ENCODE assay signal across 14 cellular contexts in genomic region chr2:175805442-175806114, GRCh38.
DNase-seq lines count a peak whose midpoint lies in the region; ATAC-seq and TF ChIP-seq lines count a peak whose summit lies in the region.
"Had no signal": no experiment of that assay in that cellular context is flagged by ENCODE, and none has a peak within 500 bp of the region (broad histone marks: within the 10 kb centered on the region; RNA-seq: fewer than 3 reads in every experiment).

No MANE protein-coding gene starts in this region.

- POLR2A ChIA-PET in HEK293 (lab: Yijun Ruan, JAX) = no interaction called here

- ATAC-seq in left colon = peak; percentile 100
- no peak for ATAC-seq in HG03342 (IDR thresholded peaks at IDR 0.05; ENCODE audit: unreplicated experiment)
- no peak for ATAC-seq in sciatic nerve
- no peak for ATAC-seq in GM19455 (IDR thresholded peaks at IDR 0.05; ENCODE audit: unreplicated experiment)

- peak; percentile 57 for DNase-seq in CMK (ENCODE audit: low read depth)
- peak; percentile 72 for DNase-seq in SK-N-MC (ENCODE audit: low read depth, low spot score)
- DNase-seq in left colon = no peak
- DNase-seq in hypothalamus (lab: John Stamatoyannopoulos, UW) = no peak
- DNase-seq in sciatic nerve (ENCODE audit: low spot score) = no peak
- DNase-seq: activated CD4-positive, alpha-beta memory T cell treated with anti-CD3 and anti-CD28 coated beads for 36 hours; NCI-H187 treated with DMSO at 0.1 percent for 48 hours; NCI-H524; SK-N-SH; stimulated activated CD4-positive, alpha-beta T cell treated with anti-CD3 and anti-CD28 coated beads, Interleukin-4, amount 100 ng/mL, for 4 hours had no signal

- H3K9ac ChIP-seq in SK-N-MC (ENCODE audit: insufficient read length) = no peak overlapping the region
- H3K9ac ChIP-seq: SK-N-SH had no signal

- H3K36me3 ChIP-seq in HEK293 (ENCODE audit: control insufficient read depth in 2 of 2, insufficient read depth in 1 of 2, low read length in 2 of 2) = no peaks in the 10 kb centered on the region
- no peaks in the 10 kb centered on the region for H3K36me3 ChIP-seq in SK-N-MC (ENCODE audit: insufficient read depth, low read length)

- intact Hi-C loops in left colon (cut with DNase I, micrococcal nuclease) (no loop called here), sciatic nerve (cut with DNase I) (no loop called here)

- no peak for TF ChIP-seq CTCF in HEK293 (tag by site-specific recombination; IDR thresholded peaks at IDR 0.05)

- H3K4me1 ChIP-seq in HEK293 (ENCODE audit: control insufficient read depth, insufficient read depth, low read length) = peaks cover 29% of the 10 kb centered on the region

- no peaks in the 10 kb centered on the region for H3K9me3 ChIP-seq in HEK293 (ENCODE audit: control insufficient read depth, insufficient read depth, low read depth, low read length)
- H3K9me3 ChIP-seq in SK-N-MC (ENCODE audit: low read depth, low read length) = no peaks in the 10 kb centered on the region
- H3K9me3 ChIP-seq: SK-N-SH had no signal

- H3K4me3 ChIP-seq in HEK293 (ENCODE audit: low read depth, low read length) (no peak overlapping the region), SK-N-MC (no peak overlapping the region)

- CTCF ChIA-PET in HEK293 (lab: Yijun Ruan, JAX) = interaction anchor here (0.6 to 2.0 kb wide), 5 partner anchors 115 to 438 kb away, joined by 3 to 7 read pairs (median 3); partner anchors contain the start of gene LNPK

- H3K27ac ChIP-seq in HEK293 (ENCODE audit: extremely low read depth, low read depth, low read length) (peak overlapping the region; percentile 75), SK-N-MC (no peak overlapping the region)
- H3K27ac ChIP-seq: HL-60 had no signal

TF ChIP-seq in HEK293, 187 proteins besides CTCF, POLR2A, EP300 and RAD21 (continues in another document):
- no peak for TF ChIP-seq BCL11B (tag by site-specific recombination; IDR thresholded peaks at IDR 0.05; ENCODE audit: low read depth)
- TF ChIP-seq FEZF1 (tag by site-specific recombination; IDR thresholded peaks at IDR 0.05) = peak; percentile 93
- 0 out of 2 replicates have a peak, but pooled peaks have one; percentile 49 for TF ChIP-seq KLF16 (tag by site-specific recombination; IDR thresholded peaks at IDR 0.05)
- TF ChIP-seq ZBTB44 (tag by site-specific recombination; IDR thresholded peaks at IDR 0.05) = peak; percentile 93
- peak; percentile 96 for TF ChIP-seq TSHZ1 (tag by site-specific recombination; IDR thresholded peaks at IDR 0.05; ENCODE audit: borderline replicate concordance)
- TF ChIP-seq ZNF324 (tag by site-specific recombination; IDR thresholded peaks at IDR 0.05) = peak; percentile 51; the same call in 1 of the 2 replicates
- TF ChIP-seq WT1 (tag by site-specific recombination; IDR thresholded peaks at IDR 0.05) = peak; percentile 54
- TF ChIP-seq GFI1B (tag by site-specific recombination; IDR thresholded peaks at IDR 0.05) = peak; percentile 36; the same call in 1 of the 2 replicates
- TF ChIP-seq ZBTB11 (tag by site-specific recombination; conservative IDR thresholded peaks at IDR 0.05; ENCODE audit: low read depth) = no peak
- TF ChIP-seq YY1 (tag by site-specific recombination; IDR thresholded peaks at IDR 0.05) = no peak
- peak; percentile 48 for TF ChIP-seq ZNF76 (tag by site-specific recombination; IDR thresholded peaks at IDR 0.05; ENCODE audit: borderline replicate concordance, low read depth)
- TF ChIP-seq KLF10 (tag by site-specific recombination; IDR thresholded peaks at IDR 0.05) = peak; percentile 96
- TF ChIP-seq TCF7L2 (IDR thresholded peaks at IDR 0.05; ENCODE audit: borderline replicate concordance, low read depth, low read length) = peak; percentile 90
- TF ChIP-seq BCL6B (tag by site-specific recombination; IDR thresholded peaks at IDR 0.05) = peak; percentile 52
- peak; percentile 92 for TF ChIP-seq ZNF24 (tag by site-specific recombination; IDR thresholded peaks at IDR 0.05)
- TF ChIP-seq MYNN (tag by site-specific recombination; IDR thresholded peaks at IDR 0.05; ENCODE audit: borderline replicate concordance) = no peak
- TF ChIP-seq ZNF548 (tag by site-specific recombination; IDR thresholded peaks at IDR 0.05) = no peak
- TF ChIP-seq KLF7 (tag by site-specific recombination; IDR thresholded peaks at IDR 0.05; ENCODE audit: borderline replicate concordance) = 0 out of 2 replicates have a peak, but pooled peaks have one; percentile 17
- no peak for TF ChIP-seq REPIN1 (tag by site-specific recombination; IDR thresholded peaks at IDR 0.05; ENCODE audit: low read depth)

Comparison
In these comparisons a context has a peak if more than half of its experiments do, and no peak if none do; other contexts are left out.
1. DNase-seq: peak in CMK (single experiment) and SK-N-MC (single experiment); none in left colon (0 of 2), hypothalamus (0 of 51) and sciatic nerve (single experiment).